12 cellular contexts compared by ENCODE assay signal in genomic region chr13:98650376-98651107, GRCh38.
A peak's percentile ranks its signal among the peaks of the same experiment; 100 is the strongest.
DNase-seq lines count a peak whose midpoint lies in the region; ATAC-seq and TF ChIP-seq lines count a peak whose summit lies in the region.
"Had no signal": no experiment of that assay in that cellular context is flagged by ENCODE, and none has a peak within 500 bp of the region (broad histone marks: within the 10 kb centered on the region; RNA-seq: fewer than 3 reads in every experiment).

No MANE protein-coding gene starts in this region.

- H3K36me3 ChIP-seq in stomach, result no peaks in the 10 kb centered on the region

- ATAC-seq in left colon, result peak; percentile 81
- ATAC-seq in GM21619 (IDR thresholded peaks at IDR 0.05; ENCODE audit: unreplicated experiment), result no peak
- no peak for ATAC-seq in GM21423 (IDR thresholded peaks at IDR 0.05; ENCODE audit: unreplicated experiment)
- ATAC-seq in HG03095 (IDR thresholded peaks at IDR 0.05; ENCODE audit: unreplicated experiment), result no peak
- ATAC-seq: CD8-positive, alpha-beta T cell had no signal

- peak overlapping the region; percentile 18 to 74 (median 63) for H3K27ac ChIP-seq in stomach

- intact Hi-C loops in left colon (cut with DNase I, micrococcal nuclease) (loop anchor here in 1 of 2 donors (5.0 kb wide), 1 partner anchor 203 kb away; no protein-coding TSS in a partner anchor), stomach (cut with DNase I; ENCODE audit: low total_unique reads) (no loop called here)

- DNase-seq in LNCaP clone FGC (ENCODE audit: low read depth) (peak; percentile 97), SIG-M5 (lab: John Stamatoyannopoulos, UW) (peak; percentile 29), left colon (peak; percentile 84 to 96), stomach (peak; percentile 86)
- DNase-seq: activated CD4-positive, alpha-beta memory T cell treated with anti-CD3 and anti-CD28 coated beads, Interleukin-2, amount 10 ng/mL, durations not matched to agents 7 days and 5 days; activated gamma-delta T cell treated with Interleukin-2 at 50 U/mL for 16 hours; CD8-positive, alpha-beta T cell; GF-D8; kidney glomerular epithelial cell had no signal

- no peak for TF ChIP-seq POLR2A in stomach (IDR thresholded peaks at IDR 0.05)

- WGBS in stomach, 5 donors, result 39 to 60% (median 45%) methylated on average over 12 of the region's 12 CpGs

- H3K4me1 ChIP-seq in stomach, result peaks cover 4 to 47% (median 21%) of the 10 kb centered on the region in 4 donors

- H3K4me3 ChIP-seq in LNCaP clone FGC (ENCODE audit: low read depth, low read length) (no peak overlapping the region), stomach (no peak overlapping the region)

- TF ChIP-seq EP300 in stomach (IDR thresholded peaks at IDR 0.05), result no peak

- no peaks in the 10 kb centered on the region for H3K27me3 ChIP-seq in stomach

- H3K9me3 ChIP-seq in stomach, result no peaks in the 10 kb centered on the region

- TF ChIP-seq CTCF in LNCaP clone FGC (IDR thresholded peaks at IDR 0.05; ENCODE audit: control insufficient read depth, extremely low read depth, insufficient read depth) (no peak), stomach (IDR thresholded peaks at IDR 0.05) (no peak)

Comparison
In these comparisons a context has a peak if more than half of its experiments do, and no peak if none do; other contexts are left out.
1. DNase-seq: peak in every context shown above with its lines; median percentile 97 in LNCaP clone FGC; 90 in left colon; 86 in stomach; 29 in SIG-M5.